Comparison of ENCODE assay signal across 8 cellular contexts in the genomic region with DNA sequence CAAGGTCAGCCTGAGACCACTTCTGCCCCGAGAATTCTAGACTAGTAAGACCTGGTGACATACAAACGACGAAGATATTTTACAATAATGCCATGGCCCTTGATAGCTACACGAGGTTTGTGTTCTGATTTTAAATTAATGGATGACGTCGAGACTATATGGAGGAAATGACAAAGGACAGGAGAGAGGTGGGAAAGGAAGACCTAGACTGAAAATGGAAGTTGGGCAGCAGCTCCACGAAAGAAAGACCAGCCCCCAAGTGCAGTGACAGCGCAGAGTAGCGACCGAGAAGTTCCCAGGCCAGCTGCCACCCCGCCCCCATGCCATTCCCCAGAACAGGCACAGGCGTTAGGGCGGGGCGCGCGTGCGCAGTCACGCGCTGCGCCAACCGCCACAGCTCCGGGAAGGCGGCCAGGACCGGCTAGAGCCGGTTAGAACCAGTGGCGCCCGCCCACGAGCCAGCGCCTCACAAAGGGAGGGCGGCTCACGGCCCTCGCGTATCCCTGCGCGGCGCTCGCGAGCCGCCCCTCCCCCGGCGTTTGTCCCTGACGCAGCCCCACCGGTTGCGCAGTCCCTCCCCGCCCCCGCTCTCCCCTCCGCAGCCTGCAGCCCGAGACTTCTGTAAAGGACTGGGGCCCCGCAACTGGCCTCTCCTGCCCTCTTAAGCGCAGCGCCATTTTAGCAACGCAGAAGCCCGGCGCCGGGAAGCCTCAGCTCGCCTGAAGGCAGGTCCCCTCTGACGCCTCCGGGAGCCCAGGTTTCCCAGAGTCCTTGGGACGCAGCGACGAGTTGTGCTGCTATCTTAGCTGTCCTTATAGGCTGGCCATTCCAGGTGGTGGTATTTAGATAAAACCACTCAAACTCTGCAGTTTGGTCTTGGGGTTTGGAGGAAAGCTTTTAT. TPM values are rescaled to one million over a fixed set of nuclear protein-coding genes. Genes with fewer than 3 reads are reported as not detected.
DNase-seq lines count a peak whose midpoint lies in the region; ATAC-seq and TF ChIP-seq lines count a peak whose summit lies in the region.

No MANE protein-coding gene starts in this region.

- H3K4me3 ChIP-seq in right atrium auricular region, result peak overlapping the region; percentile 75 to 79
- H3K4me3 ChIP-seq in rectal smooth muscle tissue (ENCODE audit: low read length), result peak overlapping the region; percentile 100
- H3K4me3 ChIP-seq in uterus, result peak overlapping the region; percentile 85 to 90

- ATAC-seq in HG02938 (IDR thresholded peaks at IDR 0.05; ENCODE audit: unreplicated experiment), result peak; percentile 50

- H3K9me3 ChIP-seq in right atrium auricular region (no peaks in the 10 kb centered on the region), uterus (no peaks in the 10 kb centered on the region)

- peak overlapping the region; percentile 98 for H3K9ac ChIP-seq in rectal smooth muscle tissue (ENCODE audit: low read length)

- peaks cover 22% of the 10 kb centered on the region for H3K36me3 ChIP-seq in right atrium auricular region
- H3K36me3 ChIP-seq in rectal smooth muscle tissue (ENCODE audit: control insufficient read depth, insufficient read depth, low read length), result peaks cover 20% of the 10 kb centered on the region
- H3K36me3 ChIP-seq in uterus, result no peaks in the 10 kb centered on the region

- H3K27ac ChIP-seq in right atrium auricular region, result peak overlapping the region; percentile 97 to 100
- peak overlapping the region; percentile 100 for H3K27ac ChIP-seq in rectal smooth muscle tissue (ENCODE audit: low read depth, low read length)
- peak overlapping the region; percentile 96 to 97 for H3K27ac ChIP-seq in uterus

- TF ChIP-seq CTCF in right atrium auricular region (IDR thresholded peaks at IDR 0.05) (peak in 1 of 2 donors; percentile 29), uterus (IDR thresholded peaks at IDR 0.05) (peak in 3 of 4 experiments; percentile 11 to 38 (median 36))

- peak; percentile 88 for TF ChIP-seq POLR2A in GM15510 (IDR thresholded peaks at IDR 0.05; ENCODE audit: borderline replicate concordance, extremely low read depth, insufficient read length)
- peak; percentile 93 to 97 for TF ChIP-seq POLR2A in uterus (IDR thresholded peaks at IDR 0.05)

- peaks cover 0 to 48% of the 10 kb centered on the region in 2 donors for H3K4me1 ChIP-seq in right atrium auricular region
- H3K4me1 ChIP-seq in rectal smooth muscle tissue (ENCODE audit: control insufficient read depth, insufficient read depth, low read length), result peaks cover 39% of the 10 kb centered on the region
- H3K4me1 ChIP-seq in uterus, result peaks cover 17 to 30% of the 10 kb centered on the region in 2 donors

- DNase-seq in NCI-H1694 treated with DMSO at 0.1 percent for 48 hours (lab: John Stamatoyannopoulos, UW) (peak; percentile 96), T-helper 1 cell (peak; percentile 95 to 100 (median 96)), amygdala (lab: John Stamatoyannopoulos, UW) (peak; percentile 71 to 100 (median 98)), right atrium auricular region (ENCODE audit: low spot score) (peak; percentile 99), uterus (peak; percentile 99)

- intact Hi-C loops in uterus (cut with DNase I; ENCODE audit: low total_unique reads), result loop anchor here (2.0 kb wide), 2 partner anchors 21 to 75 kb away; a partner anchor contains a TSS

- H3K27me3 ChIP-seq in right atrium auricular region (no peaks in the 10 kb centered on the region), rectal smooth muscle tissue (ENCODE audit: control insufficient read depth, insufficient read depth, low read length) (no peaks in the 10 kb centered on the region), uterus (no peaks in the 10 kb centered on the region)

RNA-seq across cellular contexts. Expression of a gene that starts 1.5 kb away (rescaled TPM):
- total RNA-seq in right atrium auricular region (1,000 to 10,000 TPM; 2,120 to 2,577 TPM), uterus (over 10,000 TPM in 3 of 4 donors, 1,000 to 10,000 TPM in 1; 6,732 to 19,335 (median 13,886) TPM)

RNA-seq across cellular contexts. Expression of a gene that starts 27.5 kb away (rescaled TPM):
- total RNA-seq in right atrium auricular region (10 to 100 TPM; 71.8 to 89.7 TPM), uterus (100 to 1,000 TPM in 1 of 4 donors, 10 to 100 TPM in 3; 28.8 to 101 (median 70.1) TPM)

Comparison
In these comparisons a context has a peak if more than half of its experiments do, and no peak if none do; other contexts are left out.
1. Peak in every context shown above with its lines: DNase-seq, ATAC-seq, H3K4me3 ChIP-seq and H3K27ac ChIP-seq.